Comparison of ENCODE assay signal across 12 cellular contexts in the genomic region with DNA sequence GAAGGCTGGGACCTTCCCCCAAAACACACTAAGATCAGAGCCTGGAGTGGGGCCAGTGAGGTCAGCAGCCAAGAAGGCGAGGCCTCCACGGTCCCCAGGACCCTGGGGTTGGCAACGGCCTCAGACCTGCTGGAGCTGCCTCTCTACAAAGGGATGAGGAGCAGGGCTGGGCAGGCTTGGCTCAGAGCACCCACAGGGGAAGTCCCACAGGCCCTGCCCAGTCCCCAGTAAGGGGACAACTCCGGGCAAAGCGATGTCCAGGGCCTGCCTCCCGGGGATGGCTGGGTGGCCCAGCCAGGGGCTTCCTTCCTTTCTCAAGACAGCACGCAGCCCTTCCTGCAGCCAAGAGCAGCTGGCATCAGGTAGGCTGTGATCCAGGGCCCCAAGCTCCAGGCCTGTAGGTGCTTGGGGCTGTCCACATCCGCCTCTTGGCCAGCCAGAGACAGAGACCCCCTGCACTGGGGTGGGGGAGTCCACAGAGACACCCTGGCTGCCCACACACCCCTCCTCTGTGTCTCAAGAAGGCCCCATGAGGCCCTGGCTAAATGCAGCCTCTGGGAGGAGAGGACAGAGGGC. TPM values are rescaled to one million over a fixed set of nuclear protein-coding genes. Genes with fewer than 3 reads are reported as not detected.
DNase-seq lines count a peak whose midpoint lies in the region; ATAC-seq and TF ChIP-seq lines count a peak whose summit lies in the region.
"Had no signal": no experiment of that assay in that cellular context is flagged by ENCODE, and none has a peak within 500 bp of the region (broad histone marks: within the 10 kb centered on the region; RNA-seq: fewer than 3 reads in every experiment).

No MANE protein-coding gene starts in this region.

- H3K9me2 ChIP-seq in SK-N-SH = no peaks in the 10 kb centered on the region

- CTCF ChIA-PET in SK-N-SH (lab: Yijun Ruan, JAX) = no interaction called here

- no peak overlapping the region for H3K9ac ChIP-seq in SK-N-SH

- WGBS in SK-N-SH (ENCODE audit: low lambda C conversion rate) = 100% methylated on average over 1 of the region's 8 CpGs
- WGBS in testis, 2 donors = 0 to 59% methylated on average over 3 to 8 of the region's 8 CpGs

- peaks cover 46% of the 10 kb centered on the region for H3K79me2 ChIP-seq in SK-N-SH (ENCODE audit: insufficient read depth)

- H3K27me3 Mint-ChIP-seq in mesothelial cell of epicardium (ENCODE audit: low read depth) = no peaks in the 10 kb centered on the region
- H3K27me3 Mint-ChIP-seq: T-cell had no signal

- peak; percentile 24 for DNase-seq in SK-N-SH
- DNase-seq in mesothelial cell of epicardium (ENCODE audit: low spot score in 2 of 2, unreplicated experiment in 2 of 2) = peak; percentile 15 to 29
- DNase-seq in testis = peak; percentile 72
- DNase-seq: NCI-H524, small intestine had no signal

- TF ChIP-seq CTCF in SK-N-SH (IDR thresholded peaks at IDR 0.05) = no peak
- no peak for TF ChIP-seq CTCF in mesothelial cell of epicardium (IDR thresholded peaks at IDR 0.05; ENCODE audit: unreplicated experiment)
- TF ChIP-seq CTCF in testis (IDR thresholded peaks at IDR 0.05) = no peak

- H3K4me3 ChIP-seq in SK-N-SH (ENCODE audit: low read depth in 2 of 2, low read length in 1 of 2) (no peak overlapping the region), testis (no peak overlapping the region)

- H3K4me3 Mint-ChIP-seq in mesothelial cell of epicardium = no peak overlapping the region
- H3K4me3 Mint-ChIP-seq: T-cell had no signal

- peaks cover 19% of the 10 kb centered on the region for H3K4me1 Mint-ChIP-seq in mesothelial cell of epicardium

- intact Hi-C loops in testis (cut with DNase I; ENCODE audit: low total_unique reads) = no loop called here

- peaks cover 5 to 54% of the 10 kb centered on the region in 2 experiments; a peak in 2 of 4 replicates for H3K4me1 ChIP-seq in SK-N-SH (ENCODE audit: control insufficient read depth in 1 of 2, insufficient read depth in 2 of 2, low read depth in 1 of 2, low read length in 1 of 2)
- peaks cover 66% of the 10 kb centered on the region for H3K4me1 ChIP-seq in testis

- H3K27ac ChIP-seq in SK-N-SH (ENCODE audit: low read depth in 2 of 2, low read length in 1 of 2) (no peak overlapping the region; a peak in 1 of 4 replicates), cingulate gyrus (ENCODE audit: low read depth, low read length) (peak overlapping the region; percentile 85), testis (peak overlapping the region; percentile 93 to 98)
- H3K27ac ChIP-seq: 22Rv1 had no signal

- no peaks in the 10 kb centered on the region for H3K9me3 ChIP-seq in SK-N-SH
- no peaks in the 10 kb centered on the region for H3K9me3 ChIP-seq in testis

- H3K4me2 ChIP-seq in SK-N-SH = no peak overlapping the region

- no peak for TF ChIP-seq RAD21 in SK-N-SH (IDR thresholded peaks at IDR 0.05; ENCODE audit: low read length)

- no peaks in the 10 kb centered on the region for H3K27me3 ChIP-seq in SK-N-SH (ENCODE audit: insufficient read depth)
- H3K27me3 ChIP-seq in testis = no peaks in the 10 kb centered on the region

- H3K36me3 ChIP-seq in SK-N-SH (replicated peaks in 1 of 2; ENCODE audit: control insufficient read depth in 1 of 2, insufficient read depth in 2 of 2, low read length in 1 of 2) = peaks cover 0 to 54% of the 10 kb centered on the region in 2 experiments
- no peaks in the 10 kb centered on the region for H3K36me3 ChIP-seq in testis (ENCODE audit: low read depth, missing control alignments)

- no peaks in the 10 kb centered on the region for H3F3A ChIP-seq in SK-N-SH (replicated peaks; ENCODE audit: insufficient read depth)

- H2AFZ ChIP-seq in SK-N-SH (ENCODE audit: low read depth) = no peak overlapping the region

- no peak for TF ChIP-seq POLR2A in testis (IDR thresholded peaks at IDR 0.05)

- no peak for TF ChIP-seq EP300 in SK-N-SH (IDR thresholded peaks at IDR 0.05; ENCODE audit: borderline replicate concordance in 1 of 2, low read depth in 1 of 2, low read length in 1 of 2)

- peaks cover 78% of the 10 kb centered on the region for H4K20me1 ChIP-seq in SK-N-SH (ENCODE audit: insufficient read depth)

- H3K36me3 Mint-ChIP-seq in mesothelial cell of epicardium = peaks cover 12% of the 10 kb centered on the region

- no peak for ATAC-seq in SK-N-SH treated with all-trans-retinoic acid at 6 μM for 48 hours
- no peak for ATAC-seq in GM18868 (IDR thresholded peaks at IDR 0.05; ENCODE audit: unreplicated experiment)
- ATAC-seq in GM19467 (IDR thresholded peaks at IDR 0.05; ENCODE audit: unreplicated experiment) = no peak
- ATAC-seq in GM19395 (IDR thresholded peaks at IDR 0.05; ENCODE audit: unreplicated experiment) = no peak
- ATAC-seq: T-cell had no signal

- H3K9me3 Mint-ChIP-seq in mesothelial cell of epicardium = no peaks in the 10 kb centered on the region
- H3K9me3 Mint-ChIP-seq: T-cell had no signal

- POLR2A ChIA-PET in SK-N-SH (lab: Yijun Ruan, JAX) = no interaction called here

- peak overlapping the region; percentile 21 for H3K27ac Mint-ChIP-seq in mesothelial cell of epicardium
- H3K27ac Mint-ChIP-seq: T-cell had no signal

TF ChIP-seq in SK-N-SH, 30 proteins besides CTCF, POLR2A, EP300 and RAD21:
- TF ChIP-seq, protein P1, sequence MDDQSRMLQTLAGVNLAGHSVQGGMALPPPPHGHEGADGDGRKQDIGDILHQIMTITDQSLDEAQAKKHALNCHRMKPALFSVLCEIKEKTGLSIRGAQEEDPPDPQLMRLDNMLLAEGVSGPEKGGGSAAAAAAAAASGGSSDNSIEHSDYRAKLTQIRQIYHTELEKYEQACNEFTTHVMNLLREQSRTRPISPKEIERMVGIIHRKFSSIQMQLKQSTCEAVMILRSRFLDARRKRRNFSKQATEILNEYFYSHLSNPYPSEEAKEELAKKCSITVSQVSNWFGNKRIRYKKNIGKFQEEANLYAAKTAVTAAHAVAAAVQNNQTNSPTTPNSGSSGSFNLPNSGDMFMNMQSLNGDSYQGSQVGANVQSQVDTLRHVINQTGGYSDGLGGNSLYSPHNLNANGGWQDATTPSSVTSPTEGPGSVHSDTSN (IDR thresholded peaks at IDR 0.05) = no peak
- TF ChIP-seq, protein P2, sequence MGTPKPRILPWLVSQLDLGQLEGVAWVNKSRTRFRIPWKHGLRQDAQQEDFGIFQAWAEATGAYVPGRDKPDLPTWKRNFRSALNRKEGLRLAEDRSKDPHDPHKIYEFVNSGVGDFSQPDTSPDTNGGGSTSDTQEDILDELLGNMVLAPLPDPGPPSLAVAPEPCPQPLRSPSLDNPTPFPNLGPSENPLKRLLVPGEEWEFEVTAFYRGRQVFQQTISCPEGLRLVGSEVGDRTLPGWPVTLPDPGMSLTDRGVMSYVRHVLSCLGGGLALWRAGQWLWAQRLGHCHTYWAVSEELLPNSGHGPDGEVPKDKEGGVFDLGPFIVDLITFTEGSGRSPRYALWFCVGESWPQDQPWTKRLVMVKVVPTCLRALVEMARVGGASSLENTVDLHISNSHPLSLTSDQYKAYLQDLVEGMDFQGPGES (IDR thresholded peaks at IDR 0.05; ENCODE audit: low read depth, low read length) = no peak

TF ChIP-seq in SK-N-SH treated with all-trans-retinoic acid at 6 μM for 48 hours, 23 proteins besides CTCF, POLR2A, EP300 and RAD21 (continues in another document):
- TF ChIP-seq ZNF8 (CRISPR knock-in tag; IDR thresholded peaks at IDR 0.05) (no peak), ESRRG (CRISPR knock-in tag; IDR thresholded peaks at IDR 0.05) (no peak), ZNF565 (CRISPR knock-in tag; conservative IDR thresholded peaks at IDR 0.05; ENCODE audit: low read depth) (no peak)
- TF ChIP-seq, protein P3, sequence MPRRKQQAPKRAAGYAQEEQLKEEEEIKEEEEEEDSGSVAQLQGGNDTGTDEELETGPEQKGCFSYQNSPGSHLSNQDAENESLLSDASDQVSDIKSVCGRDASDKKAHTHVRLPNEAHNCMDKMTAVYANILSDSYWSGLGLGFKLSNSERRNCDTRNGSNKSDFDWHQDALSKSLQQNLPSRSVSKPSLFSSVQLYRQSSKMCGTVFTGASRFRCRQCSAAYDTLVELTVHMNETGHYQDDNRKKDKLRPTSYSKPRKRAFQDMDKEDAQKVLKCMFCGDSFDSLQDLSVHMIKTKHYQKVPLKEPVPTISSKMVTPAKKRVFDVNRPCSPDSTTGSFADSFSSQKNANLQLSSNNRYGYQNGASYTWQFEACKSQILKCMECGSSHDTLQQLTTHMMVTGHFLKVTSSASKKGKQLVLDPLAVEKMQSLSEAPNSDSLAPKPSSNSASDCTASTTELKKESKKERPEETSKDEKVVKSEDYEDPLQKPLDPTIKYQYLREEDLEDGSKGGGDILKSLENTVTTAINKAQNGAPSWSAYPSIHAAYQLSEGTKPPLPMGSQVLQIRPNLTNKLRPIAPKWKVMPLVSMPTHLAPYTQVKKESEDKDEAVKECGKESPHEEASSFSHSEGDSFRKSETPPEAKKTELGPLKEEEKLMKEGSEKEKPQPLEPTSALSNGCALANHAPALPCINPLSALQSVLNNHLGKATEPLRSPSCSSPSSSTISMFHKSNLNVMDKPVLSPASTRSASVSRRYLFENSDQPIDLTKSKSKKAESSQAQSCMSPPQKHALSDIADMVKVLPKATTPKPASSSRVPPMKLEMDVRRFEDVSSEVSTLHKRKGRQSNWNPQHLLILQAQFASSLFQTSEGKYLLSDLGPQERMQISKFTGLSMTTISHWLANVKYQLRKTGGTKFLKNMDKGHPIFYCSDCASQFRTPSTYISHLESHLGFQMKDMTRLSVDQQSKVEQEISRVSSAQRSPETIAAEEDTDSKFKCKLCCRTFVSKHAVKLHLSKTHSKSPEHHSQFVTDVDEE (CRISPR knock-in tag; IDR thresholded peaks at IDR 0.05) = no peak

RNA-seq across cellular contexts. Expression of a gene that starts 5.7 kb away (rescaled TPM):
- polyA plus RNA-seq in SK-N-SH (2012; rRNA removed) (38.6 and 42.2 TPM in 2 replicates), testis (ENCODE audit: insufficient read depth, low read depth, low replicate concordance) (51.6 TPM)
- polyA plus RNA-seq in SK-N-SH (2012; cell fraction: cytosol; rRNA removed) = 17.3 and 28.2 TPM in 2 replicates
- 58.8 and 62.0 TPM in 2 replicates for polyA plus RNA-seq in SK-N-SH (2012; cell fraction: nucleus; rRNA removed)
- total RNA-seq in mesothelial cell of epicardium (95.2 to 104 TPM (median 99.4 TPM) in 3 replicates), testis (10 to 100 TPM; 73.8 to 76.4 TPM)

RNA-seq across cellular contexts. Expression of a gene that starts 14.3 kb away (rescaled TPM):
- polyA plus RNA-seq in SK-N-SH (2012; rRNA removed) (6.3 and 6.4 TPM in 2 replicates), testis (ENCODE audit: insufficient read depth, low read depth, low replicate concordance) (13.8 TPM)
- polyA plus RNA-seq in SK-N-SH (2012; cell fraction: cytosol; rRNA removed) = 4.0 and 4.4 TPM in 2 replicates
- 15.3 and 15.8 TPM in 2 replicates for polyA plus RNA-seq in SK-N-SH (2012; cell fraction: nucleus; rRNA removed)
- total RNA-seq in mesothelial cell of epicardium (15.4 to 16.9 TPM (median 16.6 TPM) in 3 replicates), testis (10 to 100 TPM; 40.1 to 44.0 TPM)

RNA-seq across cellular contexts. Expression of a gene that starts 14.3 kb away (rescaled TPM):
- polyA plus RNA-seq in SK-N-SH (2012; rRNA removed) (0.67 and 1.2 TPM in 2 replicates), testis (ENCODE audit: insufficient read depth, low read depth, low replicate concordance) (12.2 TPM)
- polyA plus RNA-seq in SK-N-SH (2012; cell fraction: cytosol; rRNA removed) = 0.31 and 0.38 TPM in 2 replicates
- polyA plus RNA-seq in SK-N-SH (2012; cell fraction: nucleus; rRNA removed) = 4.2 and 4.9 TPM in 2 replicates
- total RNA-seq in mesothelial cell of epicardium (3.7 to 5.8 TPM (median 4.5 TPM) in 3 replicates), testis (10 to 100 TPM; 22.9 to 23.7 TPM)

Comparison
In these comparisons a context has a peak if more than half of its experiments do, and no peak if none do; other contexts are left out.
1. DNase-seq: peak in every context shown above with its lines; median percentile 72 in testis; 24 in SK-N-SH; 22 in mesothelial cell of epicardium.
2. H3K27ac ChIP-seq: peak in cingulate gyrus (single experiment) and testis (2 of 2); none in SK-N-SH (0 of 2).